Comparison of ENCODE assay signal across 11 cellular contexts in genomic region chr14:72924332-72924731, GRCh38. TPM values are rescaled to one million over a fixed set of nuclear protein-coding genes. Genes with fewer than 3 reads are reported as not detected.
DNase-seq lines count a peak whose midpoint lies in the region; ATAC-seq and TF ChIP-seq lines count a peak whose summit lies in the region.
"Had no signal": no experiment of that assay in that cellular context is flagged by ENCODE, and none has a peak within 500 bp of the region (broad histone marks: within the 10 kb centered on the region; RNA-seq: fewer than 3 reads in every experiment).

No MANE protein-coding gene starts in this region.

- H3K27me3 ChIP-seq in mammary epithelial cell (ENCODE audit: insufficient read depth, low read length), result no peaks in the 10 kb centered on the region

- H2AFZ ChIP-seq in mammary epithelial cell (ENCODE audit: low read depth, low read length) (no peak overlapping the region), OCI-LY7 (ENCODE audit: low read length) (no peak overlapping the region)

- POLR2A ChIA-PET in OCI-LY7 (lab: Charles Lee), result no interaction called here

- H4K20me1 ChIP-seq in mammary epithelial cell (ENCODE audit: insufficient read depth, low read length) (no peaks in the 10 kb centered on the region), OCI-LY7 (ENCODE audit: insufficient read depth, low read length) (no peaks in the 10 kb centered on the region)

- H3K4me3 ChIP-seq in mammary epithelial cell (replicated peaks in 1 of 3; ENCODE audit: insufficient read depth in 1 of 3, low read depth in 2 of 3, low read length in 3 of 3), result no peak overlapping the region
- H3K4me3 ChIP-seq in OCI-LY7 (ENCODE audit: low read depth, low read length, poor library complexity, severe bottlenecking), result no peak overlapping the region
- H3K4me3 ChIP-seq: psoas muscle had no signal

- no peak overlapping the region for H3K27ac ChIP-seq in mammary epithelial cell (ENCODE audit: insufficient read depth, low read depth, low read length)
- H3K27ac ChIP-seq in OCI-LY7 (ENCODE audit: low read depth, low read length, poor library complexity, severe bottlenecking), result no peak overlapping the region
- H3K27ac ChIP-seq: psoas muscle had no signal

- ATAC-seq in left ventricle myocardium superior, result peak; percentile 15
- ATAC-seq in HG02571 (IDR thresholded peaks at IDR 0.05; ENCODE audit: unreplicated experiment), result no peak
- ATAC-seq: psoas muscle had no signal

- in situ Hi-C loops in T47D (cut with HindIII; ENCODE audit: low pct_unique_long_range_greater_than_20kb, low sequenced_read_pairs) (no loop called here), mammary epithelial cell (cut with MboI; ENCODE audit: low sequenced_read_pairs in 2 of 2) (no loop called here)

- CTCF ChIA-PET in mammary epithelial cell (lab: Charles Lee; ENCODE audit: low non-redundant PET) (no interaction called here), OCI-LY7 (lab: Charles Lee; ENCODE audit: unreplicated experiment) (no interaction called here)

- WGBS in mammary epithelial cell (ENCODE audit: low coverage, missing lambda C conversion rate), result 13% methylated on average over 2 of the region's 5 CpGs

- no peaks in the 10 kb centered on the region for H3K36me3 ChIP-seq in mammary epithelial cell (ENCODE audit: insufficient read depth, low read length)
- H3K36me3 ChIP-seq in OCI-LY7 (ENCODE audit: insufficient read depth, low read length), result peaks cover 8% of the 10 kb centered on the region; the same call in 1 of the 2 replicates

- H3K9ac ChIP-seq in mammary epithelial cell (ENCODE audit: insufficient read depth, low read length), result no peak overlapping the region

- intact Hi-C loops in mammary epithelial cell (cut with micrococcal nuclease) (no loop called here), left ventricle myocardium superior (cut with micrococcal nuclease) (no loop called here), OCI-LY7 (cut with micrococcal nuclease; ENCODE audit: unreplicated experiment) (no loop called here)

- H3K9me2 ChIP-seq in OCI-LY7 (ENCODE audit: insufficient read depth, low read length), result no peaks in the 10 kb centered on the region

- H3K4me2 ChIP-seq in mammary epithelial cell (ENCODE audit: insufficient read depth, low read depth, low read length), result no peak overlapping the region
- no peak overlapping the region for H3K4me2 ChIP-seq in OCI-LY7 (ENCODE audit: low read length)

- H3K9me3 ChIP-seq in mammary epithelial cell (replicated peaks; ENCODE audit: insufficient read depth, low read length) (no peaks in the 10 kb centered on the region), OCI-LY7 (ENCODE audit: low read length) (no peaks in the 10 kb centered on the region)
- H3K9me3 ChIP-seq: psoas muscle had no signal

- BruUV-seq in mammary epithelial cell (replicated peaks; lab: Mats Ljungman, UMichigan) (no TSS peak), OCI-LY7 (replicated peaks; lab: Mats Ljungman, UMichigan) (no TSS peak)

- H3K79me2 ChIP-seq in mammary epithelial cell (ENCODE audit: insufficient read depth, low read length) (peaks cover 22% of the 10 kb centered on the region), OCI-LY7 (ENCODE audit: insufficient read depth, low read depth, low read length) (peaks cover 23% of the 10 kb centered on the region)

- DNase-seq in T47D (ENCODE audit: low read depth in 1 of 2, low spot score in 1 of 2) (peak; percentile 36 to 89), mammary epithelial cell (no peak), OCI-M1 (lab: John Stamatoyannopoulos, UW) (peak; percentile 36), left ventricle myocardium superior (peak; percentile 85), ureter (ENCODE audit: low spot score) (peak; percentile 81), CD1c-positive myeloid dendritic cell (ENCODE audit: extremely low spot score) (no peak), OCI-LY7 (ENCODE audit: low spot score) (no peak)
- DNase-seq: activated CD4-positive, alpha-beta T cell treated with anti-CD3 and anti-CD28 coated beads for 1 hour; NCI-H1694 treated with DMSO at 0.1 percent for 48 hours had no signal

- no peak for TF ChIP-seq CTCF in mammary epithelial cell (conservative IDR thresholded peaks at IDR 0.05 in 1 of 2, IDR thresholded peaks at IDR 0.05 in 1 of 2; ENCODE audit: extremely low read depth in 1 of 2, insufficient read depth in 1 of 2, low read depth in 1 of 2, low read length in 2 of 2)
- TF ChIP-seq CTCF in OCI-LY7 (conservative IDR thresholded peaks at IDR 0.05; ENCODE audit: low read length), result no peak

- dilution Hi-C loops in mammary epithelial cell (cut with HindIII; ENCODE audit: low sequenced_read_pairs), result loop anchor here (10.0 kb wide), 1 partner anchor 380 kb away; no protein-coding TSS in a partner anchor

- peaks cover 12% of the 10 kb centered on the region for H3K4me1 ChIP-seq in mammary epithelial cell (ENCODE audit: insufficient read depth, low read length)
- peaks cover 12% of the 10 kb centered on the region for H3K4me1 ChIP-seq in OCI-LY7 (ENCODE audit: insufficient read depth, low read length, poor library complexity, severe bottlenecking)
- H3K4me1 ChIP-seq: psoas muscle had no signal

RNA-seq across cellular contexts. Expression of gene DCAF4, which starts 1.9 kb away (rescaled TPM):
- total RNA-seq in mammary epithelial cell (10 to 100 TPM; 24.1 to 46.7 TPM), left ventricle myocardium superior (8.4 TPM), ureter (26.0 TPM), OCI-LY7 (2022) (45.9 and 48.8 TPM in 2 replicates)
- 28.2 TPM for polyA plus RNA-seq in mammary epithelial cell
- 37.1 TPM for polyA minus RNA-seq in mammary epithelial cell
- 31.1 and 37.5 TPM in 2 replicates for total RNA-seq in OCI-LY7 (2014; rRNA removed; shearing (Covaris generic))

RNA-seq across cellular contexts. Expression of gene DPF3, which starts 30.4 kb away (rescaled TPM):
- total RNA-seq in mammary epithelial cell (1 to 10 TPM; 1.8 to 1.9 TPM), left ventricle myocardium superior (28.7 TPM), ureter (2.0 TPM), OCI-LY7 (2022) (0.42 and 0.55 TPM in 2 replicates)
- polyA plus RNA-seq in mammary epithelial cell, result 0.57 TPM
- polyA minus RNA-seq in mammary epithelial cell, result 3.2 TPM
- total RNA-seq in OCI-LY7 (2014; rRNA removed; shearing (Covaris generic)), result not detected in 2 replicates

Comparison
In these comparisons a context has a peak if more than half of its experiments do, and no peak if none do; other contexts are left out.
1. DNase-seq: peak in T47D (2 of 2), OCI-M1 (single experiment), left ventricle myocardium superior (single experiment) and ureter (single experiment); none in mammary epithelial cell (single experiment), CD1c-positive myeloid dendritic cell (single experiment) and OCI-LY7 (single experiment).